Comparison of ENCODE assay signal across 11 cellular contexts in the genomic region with DNA sequence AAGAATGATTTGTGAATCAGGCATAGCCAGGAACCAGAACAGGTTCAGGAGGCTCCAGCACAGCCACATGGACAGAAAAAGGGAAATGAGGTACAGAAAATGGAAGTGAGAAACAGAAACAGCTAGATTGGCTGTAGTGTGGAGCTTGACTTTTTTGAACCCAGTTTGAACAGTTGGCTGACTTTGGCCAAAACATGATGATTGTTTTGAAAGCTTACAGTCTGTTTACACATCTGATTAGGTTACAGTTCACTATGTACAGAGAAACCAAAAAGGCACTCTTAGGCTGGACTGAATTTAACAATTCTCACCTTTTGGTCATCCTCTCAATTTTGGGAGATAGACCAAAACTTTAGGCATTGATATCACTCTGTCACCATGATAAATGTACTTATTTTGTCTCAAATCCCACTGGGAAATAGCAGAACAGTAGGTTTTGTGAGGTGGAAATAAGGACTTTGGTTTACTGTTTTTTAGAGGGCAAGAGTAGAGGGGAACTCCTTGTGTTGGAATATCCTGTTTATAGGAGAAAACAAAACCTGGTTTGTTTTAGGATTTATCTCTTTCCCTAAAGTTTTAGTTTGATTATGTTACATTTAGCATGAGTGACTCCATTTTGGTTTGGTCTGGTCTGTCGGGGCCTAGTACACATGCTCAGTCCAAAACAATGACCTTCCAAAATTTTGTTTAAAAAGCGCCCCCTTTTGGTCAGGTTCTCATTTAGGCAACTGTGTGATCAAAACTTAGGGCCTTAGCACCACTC.
A peak's percentile ranks its signal among the peaks of the same experiment; 100 is the strongest.
DNase-seq lines count a peak whose midpoint lies in the region; ATAC-seq and TF ChIP-seq lines count a peak whose summit lies in the region.
"Had no signal": no experiment of that assay in that cellular context is flagged by ENCODE, and none has a peak within 500 bp of the region (broad histone marks: within the 10 kb centered on the region; RNA-seq: fewer than 3 reads in every experiment).

No MANE protein-coding gene starts in this region.

- no peaks in the 10 kb centered on the region for H3K79me2 ChIP-seq in Loucy (ENCODE audit: insufficient read depth, low read length)

- no peaks in the 10 kb centered on the region for H3K4me1 ChIP-seq in Loucy (ENCODE audit: insufficient read depth, low read length, poor library complexity, severe bottlenecking)
- H3K4me1 ChIP-seq in iPS DF 6.9 (ENCODE audit: control insufficient read depth, insufficient read depth, low read length), result peaks cover 2% of the 10 kb centered on the region; the same call in 1 of the 2 replicates
- no peaks in the 10 kb centered on the region for H3K4me1 ChIP-seq in testis
- no peaks in the 10 kb centered on the region for H3K4me1 ChIP-seq in transverse colon

- peak; percentile 71 for DNase-seq in GM12865 (ENCODE audit: low read depth)
- DNase-seq in iPS DF 6.9 (ENCODE audit: low read depth, low spot score), result peak; percentile 22
- no peak for DNase-seq in testis
- no peak for DNase-seq in activated T-cell treated with anti-CD3 and anti-CD28 coated beads, Interleukin-2, amount 50 U/mL, for 4 hours
- no peak for DNase-seq in D341Med (ENCODE audit: low spot score)
- no peak for DNase-seq in transverse colon
- DNase-seq: activated naive CD4-positive, alpha-beta T cell treated with anti-CD3 and anti-CD28 coated beads for 36 hours; natural killer cell; SHP77 had no signal

- H3K4me3 ChIP-seq in GM12865 (ENCODE audit: low read depth, low read length) (no peak overlapping the region), Loucy (ENCODE audit: low read length, poor library complexity, severe bottlenecking) (no peak overlapping the region), iPS DF 6.9 (ENCODE audit: low read length) (no peak overlapping the region), testis (no peak overlapping the region), transverse colon (no peak overlapping the region)

- H3K9me3 ChIP-seq in Loucy (ENCODE audit: insufficient read depth, low read depth, low read length) (no peaks in the 10 kb centered on the region), iPS DF 6.9 (ENCODE audit: control insufficient read depth, insufficient read depth, low read length) (no peaks in the 10 kb centered on the region), testis (no peaks in the 10 kb centered on the region), transverse colon (no peaks in the 10 kb centered on the region)

- WGBS in iPS DF 6.9 (ENCODE audit: insufficient coverage, insufficient read length), result no CpG with 5 or more reads among the region's 2 CpGs
- WGBS in testis, 2 donors, result 73 to 87% methylated on average over 2 of the region's 2 CpGs
- WGBS in transverse colon (ENCODE audit: low coverage in 1 of 2), 2 donors, result 75 to 92% methylated on average over 2 of the region's 2 CpGs

- no peaks in the 10 kb centered on the region for H3K9me2 ChIP-seq in Loucy (replicated peaks; ENCODE audit: low read depth, low read length)

- peak; percentile 74 for ATAC-seq in GM21526 (IDR thresholded peaks at IDR 0.05; ENCODE audit: low FRiP score, unreplicated experiment)
- ATAC-seq in activated T-cell treated with anti-CD3 and anti-CD28 coated beads, Interleukin-2, amount 50 U/mL, for 4 hours, result no peak
- ATAC-seq: natural killer cell had no signal

- 0 out of 2 replicates have a peak overlapping the region, but pooled peaks have one; percentile 0 for H2AFZ ChIP-seq in Loucy (ENCODE audit: low read length)

- TF ChIP-seq EP300 in transverse colon (IDR thresholded peaks at IDR 0.05; ENCODE audit: low read depth), result no peak

- H3K27me3 Mint-ChIP-seq in activated T-cell treated with anti-CD3 and anti-CD28 coated beads, Interleukin-2, amount 50 U/mL, for 4 hours (ENCODE audit: low read depth), result no peaks in the 10 kb centered on the region

- no peak for TF ChIP-seq CTCF in GM12865 (IDR thresholded peaks at IDR 0.05; ENCODE audit: insufficient read depth, low read depth, low read length, missing control alignments)
- peak; percentile 62 for TF ChIP-seq CTCF in Loucy (conservative IDR thresholded peaks at IDR 0.05; ENCODE audit: low read length)
- TF ChIP-seq CTCF in testis (IDR thresholded peaks at IDR 0.05), result no peak
- TF ChIP-seq CTCF in transverse colon (IDR thresholded peaks at IDR 0.05), result no peak

- no peak overlapping the region for H3K4me3 Mint-ChIP-seq in activated T-cell treated with anti-CD3 and anti-CD28 coated beads, Interleukin-2, amount 50 U/mL, for 4 hours
- H3K4me3 Mint-ChIP-seq: activated naive CD4-positive, alpha-beta T cell treated with anti-CD3 and anti-CD28 coated beads for 36 hours; natural killer cell had no signal

- H3K27ac ChIP-seq in iPS DF 6.9 (ENCODE audit: low read length) (no peak overlapping the region), testis (no peak overlapping the region), transverse colon (no peak overlapping the region)

- H3K9ac ChIP-seq in Loucy (ENCODE audit: low read depth, low read length, poor library complexity, severe bottlenecking), result no peak overlapping the region

- no peaks in the 10 kb centered on the region for H3K9me3 Mint-ChIP-seq in activated T-cell treated with anti-CD3 and anti-CD28 coated beads, Interleukin-2, amount 50 U/mL, for 4 hours
- H3K9me3 Mint-ChIP-seq: activated naive CD4-positive, alpha-beta T cell treated with anti-CD3 and anti-CD28 coated beads for 36 hours; natural killer cell had no signal

- TF ChIP-seq POLR2A in testis (IDR thresholded peaks at IDR 0.05) (no peak), transverse colon (IDR thresholded peaks at IDR 0.05) (no peak)

- no peaks in the 10 kb centered on the region for H3F3A ChIP-seq in Loucy (ENCODE audit: low read depth)

- H3K36me3 ChIP-seq in Loucy (ENCODE audit: insufficient read depth, low read length) (no peaks in the 10 kb centered on the region), iPS DF 6.9 (ENCODE audit: control insufficient read depth, insufficient read depth, low read length) (no peaks in the 10 kb centered on the region), testis (ENCODE audit: low read depth, missing control alignments) (no peaks in the 10 kb centered on the region), transverse colon (no peaks in the 10 kb centered on the region)

- H3K4me2 ChIP-seq in Loucy (ENCODE audit: low read depth, low read length, poor library complexity, severe bottlenecking), result no peak overlapping the region

- in situ Hi-C loops in transverse colon (cut with MboI; ENCODE audit: low pct_ligation_motif_present in 1 of 4, low pct_unique_long_range_greater_than_20kb in 1 of 4, low sequenced_read_pairs in 3 of 4), result no loop called here

- H3K36me3 Mint-ChIP-seq in activated T-cell treated with anti-CD3 and anti-CD28 coated beads, Interleukin-2, amount 50 U/mL, for 4 hours (ENCODE audit: insufficient read depth), result no peaks in the 10 kb centered on the region
- H3K36me3 Mint-ChIP-seq: natural killer cell had no signal

- no peaks in the 10 kb centered on the region for H3K27me3 ChIP-seq in Loucy (ENCODE audit: insufficient read depth, low read length, poor library complexity, severe bottlenecking)
- no peaks in the 10 kb centered on the region for H3K27me3 ChIP-seq in iPS DF 6.9 (ENCODE audit: control insufficient read depth, insufficient read depth, low read length)
- H3K27me3 ChIP-seq in testis, result no peaks in the 10 kb centered on the region
- H3K27me3 ChIP-seq in transverse colon, result no peaks in the 10 kb centered on the region

- no peaks in the 10 kb centered on the region for H4K20me1 ChIP-seq in Loucy (ENCODE audit: insufficient read depth, low read length, poor library complexity, severe bottlenecking)

- intact Hi-C loops in testis (cut with DNase I; ENCODE audit: low total_unique reads) (no loop called here), transverse colon (cut with DNase I; ENCODE audit: low total_unique reads) (no loop called here)

- H3K4me1 Mint-ChIP-seq in activated T-cell treated with anti-CD3 and anti-CD28 coated beads, Interleukin-2, amount 50 U/mL, for 4 hours (ENCODE audit: low read depth), result peaks cover 7% of the 10 kb centered on the region

Comparison
In these comparisons a context has a peak if more than half of its experiments do, and no peak if none do; other contexts are left out.
1. DNase-seq: peak in GM12865 (single experiment) and iPS DF 6.9 (single experiment); none in testis (single experiment), activated T-cell treated with anti-CD3 and anti-CD28 coated beads, Interleukin-2, amount 50 U/mL, for 4 hours (single experiment), D341Med (single experiment) and transverse colon (single experiment).